Comparison of ENCODE assay signal across 2 cellular contexts in the genomic region with DNA sequence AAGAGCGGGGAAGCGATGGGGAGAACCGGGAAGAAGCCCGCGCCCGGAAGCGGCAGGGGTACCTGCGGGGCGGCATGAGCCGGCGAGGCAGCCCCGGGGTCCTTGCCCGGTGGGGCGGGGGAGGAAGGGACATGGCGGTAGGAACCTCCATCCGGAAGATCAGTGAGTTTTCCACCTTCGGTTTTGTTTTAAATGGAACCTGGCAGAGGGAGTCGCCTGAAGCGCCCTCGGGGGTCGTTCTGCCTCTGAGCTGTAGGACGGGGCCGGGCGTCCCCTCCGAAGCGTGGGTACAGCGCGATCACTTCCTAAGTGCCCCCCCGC.
TF ChIP-seq lines count a peak whose summit lies in the region.

No MANE protein-coding gene starts in this region.

TF ChIP-seq in HEK293, 187 proteins besides CTCF, POLR2A, EP300 and RAD21 (continued from another document and continues in another):
- TF ChIP-seq, protein P1, sequence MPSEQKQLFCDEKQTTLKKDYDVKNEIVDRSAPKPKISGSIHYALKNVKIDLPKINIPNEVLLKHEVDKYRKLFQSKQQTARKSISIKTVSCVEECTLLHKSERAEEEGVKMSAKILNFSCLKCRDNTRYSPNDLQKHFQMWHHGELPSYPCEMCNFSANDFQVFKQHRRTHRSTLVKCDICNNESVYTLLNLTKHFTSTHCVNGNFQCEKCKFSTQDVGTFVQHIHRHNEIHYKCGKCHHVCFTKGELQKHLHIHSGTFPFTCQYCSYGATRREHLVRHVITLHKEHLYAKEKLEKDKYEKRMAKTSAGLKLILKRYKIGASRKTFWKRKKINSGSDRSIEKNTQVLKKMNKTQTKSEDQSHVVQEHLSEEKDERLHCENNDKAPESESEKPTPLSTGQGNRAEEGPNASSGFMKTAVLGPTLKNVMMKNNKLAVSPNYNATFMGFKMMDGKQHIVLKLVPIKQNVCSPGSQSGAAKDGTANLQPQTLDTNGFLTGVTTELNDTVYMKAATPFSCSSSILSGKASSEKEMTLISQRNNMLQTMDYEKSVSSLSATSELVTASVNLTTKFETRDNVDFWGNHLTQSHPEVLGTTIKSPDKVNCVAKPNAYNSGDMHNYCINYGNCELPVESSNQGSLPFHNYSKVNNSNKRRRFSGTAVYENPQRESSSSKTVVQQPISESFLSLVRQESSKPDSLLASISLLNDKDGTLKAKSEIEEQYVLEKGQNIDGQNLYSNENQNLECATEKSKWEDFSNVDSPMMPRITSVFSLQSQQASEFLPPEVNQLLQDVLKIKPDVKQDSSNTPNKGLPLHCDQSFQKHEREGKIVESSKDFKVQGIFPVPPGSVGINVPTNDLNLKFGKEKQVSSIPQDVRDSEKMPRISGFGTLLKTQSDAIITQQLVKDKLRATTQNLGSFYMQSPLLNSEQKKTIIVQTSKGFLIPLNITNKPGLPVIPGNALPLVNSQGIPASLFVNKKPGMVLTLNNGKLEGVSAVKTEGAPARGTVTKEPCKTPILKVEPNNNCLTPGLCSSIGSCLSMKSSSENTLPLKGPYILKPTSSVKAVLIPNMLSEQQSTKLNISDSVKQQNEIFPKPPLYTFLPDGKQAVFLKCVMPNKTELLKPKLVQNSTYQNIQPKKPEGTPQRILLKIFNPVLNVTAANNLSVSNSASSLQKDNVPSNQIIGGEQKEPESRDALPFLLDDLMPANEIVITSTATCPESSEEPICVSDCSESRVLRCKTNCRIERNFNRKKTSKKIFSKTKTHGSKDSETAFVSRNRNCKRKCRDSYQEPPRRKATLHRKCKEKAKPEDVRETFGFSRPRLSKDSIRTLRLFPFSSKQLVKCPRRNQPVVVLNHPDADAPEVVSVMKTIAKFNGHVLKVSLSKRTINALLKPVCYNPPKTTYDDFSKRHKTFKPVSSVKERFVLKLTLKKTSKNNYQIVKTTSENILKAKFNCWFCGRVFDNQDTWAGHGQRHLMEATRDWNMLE (tag by site-specific recombination; conservative IDR thresholded peaks at IDR 0.05; ENCODE audit: low read depth), result no peak
- TF ChIP-seq, protein P2, sequence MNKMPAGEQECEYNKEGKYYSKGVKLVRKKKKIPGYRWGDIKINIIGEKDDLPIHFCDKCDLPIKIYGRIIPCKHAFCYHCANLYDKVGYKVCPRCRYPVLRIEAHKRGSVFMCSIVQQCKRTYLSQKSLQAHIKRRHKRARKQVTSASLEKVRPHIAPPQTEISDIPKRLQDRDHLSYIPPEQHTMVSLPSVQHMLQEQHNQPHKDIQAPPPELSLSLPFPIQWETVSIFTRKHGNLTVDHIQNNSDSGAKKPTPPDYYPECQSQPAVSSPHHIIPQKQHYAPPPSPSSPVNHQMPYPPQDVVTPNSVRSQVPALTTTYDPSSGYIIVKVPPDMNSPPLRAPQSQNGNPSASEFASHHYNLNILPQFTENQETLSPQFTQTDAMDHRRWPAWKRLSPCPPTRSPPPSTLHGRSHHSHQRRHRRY (tag by site-specific recombination; IDR thresholded peaks at IDR 0.05), result no peak
- no peak for TF ChIP-seq ZNF560 (tag by site-specific recombination; IDR thresholded peaks at IDR 0.05; ENCODE audit: borderline replicate concordance)
- no peak for TF ChIP-seq ZNF114 (tag by site-specific recombination; IDR thresholded peaks at IDR 0.05)
- TF ChIP-seq, protein P3, sequence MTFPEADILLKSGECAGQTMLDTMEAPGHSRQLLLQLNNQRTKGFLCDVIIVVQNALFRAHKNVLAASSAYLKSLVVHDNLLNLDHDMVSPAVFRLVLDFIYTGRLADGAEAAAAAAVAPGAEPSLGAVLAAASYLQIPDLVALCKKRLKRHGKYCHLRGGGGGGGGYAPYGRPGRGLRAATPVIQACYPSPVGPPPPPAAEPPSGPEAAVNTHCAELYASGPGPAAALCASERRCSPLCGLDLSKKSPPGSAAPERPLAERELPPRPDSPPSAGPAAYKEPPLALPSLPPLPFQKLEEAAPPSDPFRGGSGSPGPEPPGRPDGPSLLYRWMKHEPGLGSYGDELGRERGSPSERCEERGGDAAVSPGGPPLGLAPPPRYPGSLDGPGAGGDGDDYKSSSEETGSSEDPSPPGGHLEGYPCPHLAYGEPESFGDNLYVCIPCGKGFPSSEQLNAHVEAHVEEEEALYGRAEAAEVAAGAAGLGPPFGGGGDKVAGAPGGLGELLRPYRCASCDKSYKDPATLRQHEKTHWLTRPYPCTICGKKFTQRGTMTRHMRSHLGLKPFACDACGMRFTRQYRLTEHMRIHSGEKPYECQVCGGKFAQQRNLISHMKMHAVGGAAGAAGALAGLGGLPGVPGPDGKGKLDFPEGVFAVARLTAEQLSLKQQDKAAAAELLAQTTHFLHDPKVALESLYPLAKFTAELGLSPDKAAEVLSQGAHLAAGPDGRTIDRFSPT (tag by site-specific recombination; IDR thresholded peaks at IDR 0.05), result peak; percentile 55
- TF ChIP-seq HOXD13 (CRISPR knock-in tag; IDR thresholded peaks at IDR 0.05; ENCODE audit: borderline replicate concordance), result no peak
- 0 out of 2 replicates have a peak, but pooled peaks have one; percentile 51 for TF ChIP-seq GLIS2 (tag by site-specific recombination; IDR thresholded peaks at IDR 0.05)
- no peak for TF ChIP-seq ZNF416 (tag by site-specific recombination; IDR thresholded peaks at IDR 0.05)
- no peak for TF ChIP-seq SP3 (tag by site-specific recombination; IDR thresholded peaks at IDR 0.05)
- TF ChIP-seq, protein P4, sequence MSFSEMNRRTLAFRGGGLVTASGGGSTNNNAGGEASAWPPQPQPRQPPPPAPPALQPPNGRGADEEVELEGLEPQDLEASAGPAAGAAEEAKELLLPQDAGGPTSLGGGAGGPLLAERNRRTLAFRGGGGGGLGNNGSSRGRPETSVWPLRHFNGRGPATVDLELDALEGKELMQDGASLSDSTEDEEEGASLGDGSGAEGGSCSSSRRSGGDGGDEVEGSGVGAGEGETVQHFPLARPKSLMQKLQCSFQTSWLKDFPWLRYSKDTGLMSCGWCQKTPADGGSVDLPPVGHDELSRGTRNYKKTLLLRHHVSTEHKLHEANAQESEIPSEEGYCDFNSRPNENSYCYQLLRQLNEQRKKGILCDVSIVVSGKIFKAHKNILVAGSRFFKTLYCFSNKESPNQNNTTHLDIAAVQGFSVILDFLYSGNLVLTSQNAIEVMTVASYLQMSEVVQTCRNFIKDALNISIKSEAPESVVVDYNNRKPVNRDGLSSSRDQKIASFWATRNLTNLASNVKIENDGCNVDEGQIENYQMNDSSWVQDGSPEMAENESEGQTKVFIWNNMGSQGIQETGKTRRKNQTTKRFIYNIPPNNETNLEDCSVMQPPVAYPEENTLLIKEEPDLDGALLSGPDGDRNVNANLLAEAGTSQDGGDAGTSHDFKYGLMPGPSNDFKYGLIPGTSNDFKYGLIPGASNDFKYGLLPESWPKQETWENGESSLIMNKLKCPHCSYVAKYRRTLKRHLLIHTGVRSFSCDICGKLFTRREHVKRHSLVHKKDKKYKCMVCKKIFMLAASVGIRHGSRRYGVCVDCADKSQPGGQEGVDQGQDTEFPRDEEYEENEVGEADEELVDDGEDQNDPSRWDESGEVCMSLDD (tag by site-specific recombination; IDR thresholded peaks at IDR 0.05), result no peak; the same call in 1 of the 2 replicates
- TF ChIP-seq ZNF146 (tag by site-specific recombination; IDR thresholded peaks at IDR 0.05), result no peak
- TF ChIP-seq ZNF521 (tag by site-specific recombination; IDR thresholded peaks at IDR 0.05), result no peak
- TF ChIP-seq GLIS1 (tag by site-specific recombination; IDR thresholded peaks at IDR 0.05), result no peak
- no peak for TF ChIP-seq ZNF660 (tag by site-specific recombination; IDR thresholded peaks at IDR 0.05)
- TF ChIP-seq ZNF248 (tag by site-specific recombination; IDR thresholded peaks at IDR 0.05), result no peak
- no peak for TF ChIP-seq ZNF664 (tag by site-specific recombination; IDR thresholded peaks at IDR 0.05)
- no peak for TF ChIP-seq ZNF654 (tag by site-specific recombination; IDR thresholded peaks at IDR 0.05; ENCODE audit: low read depth)

TF ChIP-seq in SK-N-SH treated with all-trans-retinoic acid at 6 μM for 48 hours, 23 proteins besides CTCF, POLR2A, EP300 and RAD21 (continued from another document):
- TF ChIP-seq, protein P5, sequence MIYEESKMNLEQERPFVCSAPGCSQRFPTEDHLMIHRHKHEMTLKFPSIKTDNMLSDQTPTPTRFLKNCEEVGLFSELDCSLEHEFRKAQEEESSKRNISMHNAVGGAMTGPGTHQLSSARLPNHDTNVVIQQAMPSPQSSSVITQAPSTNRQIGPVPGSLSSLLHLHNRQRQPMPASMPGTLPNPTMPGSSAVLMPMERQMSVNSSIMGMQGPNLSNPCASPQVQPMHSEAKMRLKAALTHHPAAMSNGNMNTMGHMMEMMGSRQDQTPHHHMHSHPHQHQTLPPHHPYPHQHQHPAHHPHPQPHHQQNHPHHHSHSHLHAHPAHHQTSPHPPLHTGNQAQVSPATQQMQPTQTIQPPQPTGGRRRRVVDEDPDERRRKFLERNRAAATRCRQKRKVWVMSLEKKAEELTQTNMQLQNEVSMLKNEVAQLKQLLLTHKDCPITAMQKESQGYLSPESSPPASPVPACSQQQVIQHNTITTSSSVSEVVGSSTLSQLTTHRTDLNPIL (CRISPR knock-in tag; IDR thresholded peaks at IDR 0.05; ENCODE audit: low read depth), result no peak
- TF ChIP-seq RARB (CRISPR knock-in tag; IDR thresholded peaks at IDR 0.05), result no peak
- no peak for TF ChIP-seq ISL1 (CRISPR knock-in tag; IDR thresholded peaks at IDR 0.05)
- TF ChIP-seq, protein P6, sequence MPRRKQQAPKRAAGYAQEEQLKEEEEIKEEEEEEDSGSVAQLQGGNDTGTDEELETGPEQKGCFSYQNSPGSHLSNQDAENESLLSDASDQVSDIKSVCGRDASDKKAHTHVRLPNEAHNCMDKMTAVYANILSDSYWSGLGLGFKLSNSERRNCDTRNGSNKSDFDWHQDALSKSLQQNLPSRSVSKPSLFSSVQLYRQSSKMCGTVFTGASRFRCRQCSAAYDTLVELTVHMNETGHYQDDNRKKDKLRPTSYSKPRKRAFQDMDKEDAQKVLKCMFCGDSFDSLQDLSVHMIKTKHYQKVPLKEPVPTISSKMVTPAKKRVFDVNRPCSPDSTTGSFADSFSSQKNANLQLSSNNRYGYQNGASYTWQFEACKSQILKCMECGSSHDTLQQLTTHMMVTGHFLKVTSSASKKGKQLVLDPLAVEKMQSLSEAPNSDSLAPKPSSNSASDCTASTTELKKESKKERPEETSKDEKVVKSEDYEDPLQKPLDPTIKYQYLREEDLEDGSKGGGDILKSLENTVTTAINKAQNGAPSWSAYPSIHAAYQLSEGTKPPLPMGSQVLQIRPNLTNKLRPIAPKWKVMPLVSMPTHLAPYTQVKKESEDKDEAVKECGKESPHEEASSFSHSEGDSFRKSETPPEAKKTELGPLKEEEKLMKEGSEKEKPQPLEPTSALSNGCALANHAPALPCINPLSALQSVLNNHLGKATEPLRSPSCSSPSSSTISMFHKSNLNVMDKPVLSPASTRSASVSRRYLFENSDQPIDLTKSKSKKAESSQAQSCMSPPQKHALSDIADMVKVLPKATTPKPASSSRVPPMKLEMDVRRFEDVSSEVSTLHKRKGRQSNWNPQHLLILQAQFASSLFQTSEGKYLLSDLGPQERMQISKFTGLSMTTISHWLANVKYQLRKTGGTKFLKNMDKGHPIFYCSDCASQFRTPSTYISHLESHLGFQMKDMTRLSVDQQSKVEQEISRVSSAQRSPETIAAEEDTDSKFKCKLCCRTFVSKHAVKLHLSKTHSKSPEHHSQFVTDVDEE (CRISPR knock-in tag; IDR thresholded peaks at IDR 0.05), result no peak
- no peak for TF ChIP-seq ZNF565 (CRISPR knock-in tag; conservative IDR thresholded peaks at IDR 0.05; ENCODE audit: low read depth)
- no peak for TF ChIP-seq SNAI2 (CRISPR knock-in tag; IDR thresholded peaks at IDR 0.05)
- no peak for TF ChIP-seq TCF4 (CRISPR knock-in tag; IDR thresholded peaks at IDR 0.05; ENCODE audit: borderline replicate concordance)
